1 cellular context compared by ENCODE assay signal in genomic region chr14:49861923-49862673, GRCh38.
TF ChIP-seq lines count a peak whose summit lies in the region.

No MANE protein-coding gene starts in this region.

TF ChIP-seq in endothelial cell of umbilical vein, 7 proteins besides CTCF, POLR2A, EP300 and RAD21:
- TF ChIP-seq MYC (IDR thresholded peaks at IDR 0.05; ENCODE audit: low read depth, low read length) = no peak
